Comparison of ENCODE assay signal across 8 cellular contexts in the genomic region with DNA sequence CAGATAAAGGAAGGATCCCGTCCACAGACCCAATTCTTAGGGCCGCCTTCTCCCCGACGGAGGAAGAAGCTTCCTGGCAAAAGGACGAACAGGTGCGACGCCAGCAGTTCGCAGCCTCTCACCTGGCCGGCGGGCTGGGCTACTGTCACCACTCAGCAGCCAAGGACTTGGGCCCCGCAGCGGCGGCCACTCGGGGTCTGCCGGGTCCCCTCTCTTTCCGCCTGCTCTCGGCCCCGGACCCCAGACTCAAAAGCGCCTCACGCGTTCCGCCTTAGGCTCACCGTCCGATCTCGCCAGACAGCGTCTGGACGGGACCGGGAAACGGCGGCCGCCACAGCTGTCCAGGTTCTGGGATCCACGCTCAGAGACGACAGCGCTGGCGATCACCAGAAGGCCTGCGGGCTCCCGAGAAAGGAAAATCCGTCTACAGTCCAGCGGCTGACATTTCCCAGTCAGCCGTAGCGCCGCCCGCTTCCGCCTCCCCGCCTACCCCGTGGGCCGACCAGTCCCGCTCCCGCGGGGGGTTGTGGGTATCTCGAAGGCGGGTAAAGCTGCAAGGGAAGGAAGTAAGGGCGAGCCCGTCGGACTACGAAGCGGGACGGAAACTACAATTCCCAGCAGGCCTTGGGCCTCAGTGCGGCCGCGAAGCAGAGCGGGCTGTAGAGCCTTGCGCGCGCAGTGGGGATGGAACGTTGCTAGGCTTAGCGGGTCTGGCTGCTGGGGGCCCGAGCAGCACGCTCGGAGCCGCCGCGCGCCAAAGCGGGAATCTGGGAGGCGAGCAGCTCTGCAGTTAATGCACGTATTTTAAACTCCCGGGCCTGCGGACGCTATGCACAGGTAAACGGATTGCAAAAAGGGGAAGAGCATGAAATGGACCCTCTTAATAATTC. TPM values are rescaled to one million over a fixed set of nuclear protein-coding genes. Genes with fewer than 3 reads are reported as not detected.
DNase-seq lines count a peak whose midpoint lies in the region; ATAC-seq and TF ChIP-seq lines count a peak whose summit lies in the region.

A gene (minus strand): TSS at position 454 of the 890 bp plus-strand sequence. CDS start 8,538 bp downstream, outside the sequence.
A gene (plus strand): TSS at position 678 of the 890 bp plus-strand sequence. CDS start 152 bp downstream, at position 830.

- no peak for TF ChIP-seq EP300 in transverse colon (IDR thresholded peaks at IDR 0.05; ENCODE audit: low read depth)

- no peak within 1 kb of the TSS for H3K23ac ChIP-seq in trophoblast cell (ENCODE audit: low read length)

- intact Hi-C loops in cardiac septum (cut with DNase I) (loop anchor here (1.0 kb wide), 1 partner anchor 90 kb away; a partner anchor contains a TSS), transverse colon (cut with DNase I; ENCODE audit: low total_unique reads) (no loop called here)

- peak within 1 kb of the TSS; percentile 55 for H4K8ac ChIP-seq in trophoblast cell (ENCODE audit: low read depth, low read length)

- WGBS in trophoblast cell (ENCODE audit: extremely low coverage, insufficient coverage, insufficient read length), result no CpG with 5 or more reads among the region's 81 CpGs
- WGBS in transverse colon (ENCODE audit: low coverage in 1 of 2), 2 donors, result 0% methylated on average over 2 to 65 of the region's 81 CpGs

- H2BK12ac ChIP-seq in trophoblast cell (ENCODE audit: low read length), result no peak within 1 kb of the TSS

- DNase-seq in NCI-H1436 (lab: John Stamatoyannopoulos, UW) (peak; percentile 97), T follicular helper cell (ENCODE audit: low read depth) (peak; percentile 97), adipocyte (ENCODE audit: low read depth) (peak; percentile 100), cardiac septum (ENCODE audit: low spot score) (peak; percentile 100), trophoblast cell (peak; percentile 99), transverse colon (peak; percentile 97)

- peak within 1 kb of the TSS; percentile 74 for H2BK5ac ChIP-seq in trophoblast cell (ENCODE audit: low read depth, low read length, poor library complexity)

- peaks cover 41% of the 10 kb centered on the region for H3K4me1 ChIP-seq in adipocyte (ENCODE audit: control insufficient read depth, insufficient read depth, low read length)
- H3K4me1 ChIP-seq in trophoblast cell (ENCODE audit: control insufficient read depth in 1 of 2, insufficient read depth in 2 of 2, low read length in 2 of 2), result peaks cover 18 to 22% of the 10 kb centered on the region in 2 experiments
- peaks cover 3 to 30% (median 20%) of the 10 kb centered on the region in 4 donors for H3K4me1 ChIP-seq in transverse colon

- H3K79me1 ChIP-seq in trophoblast cell (ENCODE audit: low read length), result peaks cover 24% of the 10 kb centered on the region

- H2AFZ ChIP-seq in trophoblast cell (ENCODE audit: insufficient read depth, low read length, poor library complexity), result peak within 1 kb of the TSS; percentile 86

- H3K27me3 ChIP-seq in adipocyte (replicated peaks; ENCODE audit: control insufficient read depth, insufficient read depth, low read length) (no peaks in the 10 kb centered on the region), trophoblast cell (ENCODE audit: insufficient read depth, low read length) (no peaks in the 10 kb centered on the region), transverse colon (no peaks in the 10 kb centered on the region)

- H3K36me3 ChIP-seq in adipocyte (ENCODE audit: control insufficient read depth, insufficient read depth, low read length, severe bottlenecking) (peaks cover 11% of the 10 kb centered on the region), trophoblast cell (ENCODE audit: control insufficient read depth in 1 of 2, insufficient read depth in 2 of 2, low read length in 2 of 2) (peaks cover 4 to 7% of the 10 kb centered on the region in 2 experiments), transverse colon (no peaks in the 10 kb centered on the region)

- no peak within 1 kb of the TSS for H2AK5ac ChIP-seq in trophoblast cell (ENCODE audit: low read length)

- H3K9ac ChIP-seq in adipocyte (ENCODE audit: low read length) (peak within 1 kb of the TSS; percentile 87), trophoblast cell (ENCODE audit: low read length) (peak within 1 kb of the TSS; percentile 92)

- peak within 1 kb of the TSS; percentile 25 for H3K18ac ChIP-seq in trophoblast cell (ENCODE audit: low read length)

- peak within 1 kb of the TSS; percentile 49 for H4K12ac ChIP-seq in trophoblast cell (ENCODE audit: low read depth, low read length)

- peak; percentile 68 for TF ChIP-seq POLR2A in transverse colon (IDR thresholded peaks at IDR 0.05)

- TF ChIP-seq CTCF in GM12875 (IDR thresholded peaks at IDR 0.05; ENCODE audit: borderline replicate concordance, insufficient read depth, low read depth, low read length) (no peak), transverse colon (IDR thresholded peaks at IDR 0.05) (no peak)

- H3K9me3 ChIP-seq in adipocyte (ENCODE audit: control insufficient read depth, low read length), result no peaks in the 10 kb centered on the region
- H3K9me3 ChIP-seq in trophoblast cell (ENCODE audit: insufficient read depth, low read depth, low read length), result no peaks in the 10 kb centered on the region
- H3K9me3 ChIP-seq in transverse colon, result no peaks in the 10 kb centered on the region

- peak within 1 kb of the TSS; percentile 84 for H3K4me2 ChIP-seq in trophoblast cell (ENCODE audit: low read length)

- peak within 1 kb of the TSS; percentile 92 for H3K4me3 ChIP-seq in GM12875 (ENCODE audit: low read depth, low read length)
- H3K4me3 ChIP-seq in adipocyte (ENCODE audit: low read length), result peak within 1 kb of the TSS; percentile 88
- peak within 1 kb of the TSS; percentile 95 for H3K4me3 ChIP-seq in trophoblast cell (ENCODE audit: low read depth, low read length)
- H3K4me3 ChIP-seq in transverse colon, result peak within 1 kb of the TSS; percentile 77 to 100 (median 96)

- H4K91ac ChIP-seq in trophoblast cell (ENCODE audit: low read depth, low read length), result peak within 1 kb of the TSS; percentile 65

- H3K4ac ChIP-seq in trophoblast cell (ENCODE audit: low read depth, low read length), result peak within 1 kb of the TSS; percentile 42

- H2BK120ac ChIP-seq in trophoblast cell (ENCODE audit: insufficient read depth, low read length, poor library complexity), result peak within 1 kb of the TSS; percentile 79

- in situ Hi-C loops in transverse colon (cut with MboI; ENCODE audit: low pct_ligation_motif_present in 1 of 4, low pct_unique_long_range_greater_than_20kb in 1 of 4, low sequenced_read_pairs in 3 of 4), result loop anchor here in 1 of 4 donors (10.0 kb wide), 1 partner anchor 93 kb away; a partner anchor contains a TSS

- ATAC-seq in HG02798 (IDR thresholded peaks at IDR 0.05; ENCODE audit: poor library complexity, unreplicated experiment), result peak; percentile 99

- peak within 1 kb of the TSS; percentile 63 for H3K27ac ChIP-seq in trophoblast cell (ENCODE audit: low read depth, low read length)
- H3K27ac ChIP-seq in transverse colon, result peak within 1 kb of the TSS; percentile 90 to 94 (median 92)

- H3K14ac ChIP-seq in trophoblast cell (ENCODE audit: low read length), result peak within 1 kb of the TSS; percentile 47

- H3K79me2 ChIP-seq in trophoblast cell (ENCODE audit: control insufficient read depth, insufficient read depth, low read length, poor library complexity), result peaks cover 10% of the 10 kb centered on the region

RNA-seq across cellular contexts. Expression of the first gene that starts in this region (rescaled TPM):
- total RNA-seq in cardiac septum (11.7 TPM), transverse colon (10 to 100 TPM in 2 of 4 donors, 1 to 10 TPM in 2; 5.8 to 18.3 (median 11.3) TPM)
- 5.6 and 6.4 TPM in 2 replicates for polyA plus RNA-seq in trophoblast cell (2013)

RNA-seq across cellular contexts. Expression of the second gene that starts in this region (rescaled TPM):
- total RNA-seq in cardiac septum (3.7 TPM), transverse colon (10 to 100 TPM in 2 of 4 donors, 1 to 10 TPM in 2; 1.1 to 12.4 (median 8.6) TPM)
- 111 and 112 TPM in 2 replicates for polyA plus RNA-seq in trophoblast cell (2013)

Comparison
In these comparisons a context has a peak if more than half of its experiments do, and no peak if none do; other contexts are left out.
1. Peak in every context shown above with its lines: DNase-seq, ATAC-seq, H3K4me3 ChIP-seq and H3K27ac ChIP-seq.